ENCODE assay signal across 9 cellular contexts in genomic region chr11:85685820-85686459, GRCh38. TPM values are rescaled to one million over a fixed set of nuclear protein-coding genes. Genes with fewer than 3 reads are reported as not detected.
DNase-seq lines count a peak whose midpoint lies in the region; ATAC-seq and TF ChIP-seq lines count a peak whose summit lies in the region.
"Had no signal": no experiment of that assay in that cellular context is flagged by ENCODE, and none has a peak within 500 bp of the region (broad histone marks: within the 10 kb centered on the region; RNA-seq: fewer than 3 reads in every experiment).

Gene CCDC89 (minus strand): TSS chr11:85686195. CDS start chr11:85686130, 65 bp downstream.

- DNase-seq in breast epithelium (ENCODE audit: low spot score in 2 of 2) (peak in 1 of 2 donors; percentile 77), MCF 10A (ENCODE audit: unreplicated experiment) (no peak), amniotic epithelial cell (ENCODE audit: low read depth) (peak; percentile 98), right cardiac atrium (peak; percentile 72 to 88 (median 87)), skeletal muscle cell (ENCODE audit: low read depth) (peak; percentile 92), HUDEP-2 (lab: John Stamatoyannopoulos, UW; ENCODE audit: unreplicated experiment in 76 of 76) (no peak)
- DNase-seq in stimulated activated CD4-positive, alpha-beta T cell treated with anti-CD3 and anti-CD28 coated beads, Interleukin-2, amount 100 ng/mL, for 24 hours: no peak

- POLR2A ChIA-PET in MCF 10A (lab: Yijun Ruan, JAX): interaction anchor here (1.3 kb wide), 1 partner anchor 21 kb away, joined by 6 read pairs; the partner anchor contains the start of gene CREBZF

- H3K27me3 Mint-ChIP-seq in MCF 10A (ENCODE audit: insufficient read depth, unreplicated experiment): peaks cover 18% of the 10 kb centered on the region

- peak within 1 kb of the TSS; percentile 71 to 75 for H3K27ac ChIP-seq in breast epithelium
- H3K27ac ChIP-seq in right cardiac atrium (ENCODE audit: low read length): peak within 1 kb of the TSS; percentile 65
- H3K27ac ChIP-seq: C4-2B had no signal

- H3K9me3 Mint-ChIP-seq in MCF 10A (ENCODE audit: unreplicated experiment): no peaks in the 10 kb centered on the region

- BruUV-seq in MCF 10A (replicated peaks; lab: Mats Ljungman, UMichigan): no TSS peak

- H3K4me1 ChIP-seq in breast epithelium (no peaks in the 10 kb centered on the region), right cardiac atrium (ENCODE audit: control insufficient read depth, insufficient read depth, low read length) (peaks cover 5% of the 10 kb centered on the region)

- no peaks in the 10 kb centered on the region for H3K4me1 Mint-ChIP-seq in MCF 10A (ENCODE audit: insufficient read depth, unreplicated experiment)

- peak within 1 kb of the TSS; percentile 38 to 59 (median 49) for H3K4me3 ChIP-seq in breast epithelium
- peak within 1 kb of the TSS; percentile 53 for H3K4me3 ChIP-seq in right cardiac atrium (ENCODE audit: low read length)
- peak within 1 kb of the TSS; percentile 57 for H3K4me3 ChIP-seq in skeletal muscle cell (ENCODE audit: low read depth, low read length)

- ATAC-seq in right cardiac atrium (peak; percentile 96 to 98), HG03139 (IDR thresholded peaks at IDR 0.05; ENCODE audit: unreplicated experiment) (no peak)

- H3K36me3 ChIP-seq in breast epithelium: no peaks in the 10 kb centered on the region

- intact Hi-C loops in breast epithelium (cut with DNase I; ENCODE audit: low total_unique reads) (loop anchor here (2.0 kb wide), 1 partner anchor 37 kb away; no protein-coding TSS in a partner anchor), MCF 10A (cut with micrococcal nuclease) (no loop called here), right cardiac atrium (cut with DNase I) (no loop called here)

- H3K9me3 ChIP-seq in breast epithelium (no peaks in the 10 kb centered on the region), right cardiac atrium (ENCODE audit: control insufficient read depth, low read length) (no peaks in the 10 kb centered on the region)

- CTCF ChIA-PET in MCF 10A (lab: Yijun Ruan, JAX): interaction anchor here (0.8 to 2.9 kb wide), 2 partner anchors 10 to 137 kb away, joined by 6 to 14 read pairs; no protein-coding TSS in a partner anchor

- TF ChIP-seq POLR2A in breast epithelium (IDR thresholded peaks at IDR 0.05): no peak

- 29% methylated on average over 13 of the region's 13 CpGs for WGBS in right cardiac atrium

- H3K27me3 ChIP-seq in breast epithelium: no peaks in the 10 kb centered on the region
- no peaks in the 10 kb centered on the region for H3K27me3 ChIP-seq in right cardiac atrium (ENCODE audit: control insufficient read depth, insufficient read depth)

- H3K27ac Mint-ChIP-seq in MCF 10A (ENCODE audit: low read depth, unreplicated experiment): no peak within 1 kb of the TSS

- no peak within 1 kb of the TSS for H3K4me3 Mint-ChIP-seq in MCF 10A (ENCODE audit: unreplicated experiment)

- no peaks in the 10 kb centered on the region for H3K36me3 Mint-ChIP-seq in MCF 10A (ENCODE audit: insufficient read depth, unreplicated experiment)

- TF ChIP-seq CTCF in breast epithelium (IDR thresholded peaks at IDR 0.05): no peak
- no peak for TF ChIP-seq CTCF in MCF 10A (IDR thresholded peaks at IDR 0.05; ENCODE audit: unreplicated experiment)

RNA-seq across cellular contexts. Expression of gene CCDC89, which starts in this region (rescaled TPM):
- total RNA-seq in breast epithelium (1 to 10 TPM; 1.6 to 2.6 (median 2.6) TPM), MCF 10A (2022) (not detected in 2 replicates), right cardiac atrium (1 to 10 TPM in 1 of 4 donors, under 1 TPM in 3; 0.42 to 1.0 (median 0.75) TPM)
- 0.52 TPM for polyA plus RNA-seq in right cardiac atrium

Comparison
In these comparisons a context has a peak if more than half of its experiments do, and no peak if none do; other contexts are left out.
1. DNase-seq: peak in amniotic epithelial cell (single experiment), right cardiac atrium (3 of 3) and skeletal muscle cell (single experiment); none in MCF 10A (single experiment), stimulated activated CD4-positive, alpha-beta T cell treated with anti-CD3 and anti-CD28 coated beads, Interleukin-2, amount 100 ng/mL, for 24 hours (0 of 2) and HUDEP-2 (0 of 76).
2. Peak in every context shown above with its lines, with median percentiles within 50 percentile points of each other: H3K4me3 ChIP-seq.